1 cellular context compared by ENCODE assay signal in the genomic region with DNA sequence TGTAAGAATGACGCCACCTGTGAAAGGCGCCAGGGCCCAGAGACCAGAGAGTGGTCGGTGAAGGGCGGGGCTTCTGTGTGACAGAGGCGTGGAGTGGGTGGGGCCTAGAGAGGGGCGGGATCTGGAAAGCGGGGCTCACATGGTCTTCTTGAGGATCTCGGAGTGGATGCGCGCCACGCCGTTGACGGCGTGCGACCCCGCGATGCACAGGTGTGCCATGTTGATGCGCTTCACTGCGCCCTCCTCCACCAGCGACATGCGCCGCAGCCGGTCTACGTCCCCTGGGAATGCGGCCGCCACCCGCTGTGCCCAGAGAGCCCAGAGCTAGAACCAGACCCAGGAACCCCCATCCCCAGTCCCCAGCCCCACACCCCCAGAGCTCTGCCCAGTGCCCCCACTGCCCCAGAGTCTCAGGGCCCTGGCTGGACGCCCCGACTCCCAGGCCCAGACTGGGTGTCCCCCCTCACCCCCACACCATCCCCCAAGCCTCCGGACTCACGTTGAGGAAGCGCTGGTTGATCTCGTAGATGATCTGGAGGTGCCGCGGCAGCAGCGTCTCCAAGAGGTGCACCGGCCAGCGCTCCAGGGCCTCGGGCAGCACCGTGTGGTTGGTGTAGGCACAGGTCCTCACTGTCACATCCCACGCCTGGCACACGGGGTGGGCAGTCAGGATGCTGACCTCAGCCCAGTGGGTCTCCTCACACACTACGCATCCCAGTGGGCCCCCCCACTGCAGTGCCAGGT.
TF ChIP-seq lines count a peak whose summit lies in the region.

No MANE protein-coding gene starts in this region.

TF ChIP-seq in H1, 55 proteins besides CTCF, POLR2A, EP300 and RAD21:
- TF ChIP-seq SIN3A (conservative IDR thresholded peaks at IDR 0.05 in 1 of 2, IDR thresholded peaks at IDR 0.05 in 1 of 2; ENCODE audit: low read depth in 1 of 2, low read length in 2 of 2), result no peak
